8 cellular contexts compared by ENCODE assay signal in genomic region chr1:16175610-16176553, GRCh38. TPM values are rescaled to one million over a fixed set of nuclear protein-coding genes. Genes with fewer than 3 reads are reported as not detected.
A peak's percentile ranks its signal among the peaks of the same experiment; 100 is the strongest.
DNase-seq lines count a peak whose midpoint lies in the region; ATAC-seq, FAIRE-seq and TF ChIP-seq lines count a peak whose summit lies in the region.

No MANE protein-coding gene starts in this region.

- no peaks in the 10 kb centered on the region for H3K27me3 ChIP-seq in bronchial epithelial cell (ENCODE audit: control insufficient read depth, insufficient read depth, low read length)

- H3K4me3 Mint-ChIP-seq in activated naive CD4-positive, alpha-beta T cell treated with anti-CD3 and anti-CD28 coated beads, Interleukin-2, amount 50 U/mL, for 24 hours, result no peak overlapping the region

- H3K27me3 Mint-ChIP-seq in activated naive CD4-positive, alpha-beta T cell treated with anti-CD3 and anti-CD28 coated beads, Interleukin-2, amount 50 U/mL, for 24 hours, result no peaks in the 10 kb centered on the region

- no peaks in the 10 kb centered on the region for H3K36me3 Mint-ChIP-seq in activated naive CD4-positive, alpha-beta T cell treated with anti-CD3 and anti-CD28 coated beads, Interleukin-2, amount 50 U/mL, for 24 hours

- no peak for DNase-seq in activated naive CD4-positive, alpha-beta T cell treated with anti-CD3 and anti-CD28 coated beads, Interleukin-2, amount 50 U/mL, for 16 hours
- DNase-seq in bronchial epithelial cell (ENCODE audit: low read depth) (peak; percentile 58), left colon (peak; percentile 83 to 86), superior temporal gyrus (ENCODE audit: extremely low spot score) (peak; percentile 67), SKM-1 (lab: John Stamatoyannopoulos, UW; ENCODE audit: unreplicated experiment) (no peak), NCI-H1048 (lab: John Stamatoyannopoulos, UW) (no peak), GF-D8 (lab: John Stamatoyannopoulos, UW) (no peak)

- no peak for FAIRE-seq in bronchial epithelial cell (lab: Jason Lieb, UNC)

- no peaks in the 10 kb centered on the region for H3K4me1 Mint-ChIP-seq in activated naive CD4-positive, alpha-beta T cell treated with anti-CD3 and anti-CD28 coated beads, Interleukin-2, amount 50 U/mL, for 24 hours

- H3K4me3 ChIP-seq in bronchial epithelial cell (ENCODE audit: low read depth, low read length), result no peak overlapping the region

- intact Hi-C loops in left colon (cut with DNase I, micrococcal nuclease), result no loop called here

- TF ChIP-seq CTCF in bronchial epithelial cell (IDR thresholded peaks at IDR 0.05; ENCODE audit: insufficient read depth, low read length, severe bottlenecking), result no peak

- no peaks in the 10 kb centered on the region for H3K36me3 ChIP-seq in bronchial epithelial cell (ENCODE audit: control insufficient read depth, insufficient read depth, low read length)

- peak; percentile 19 for ATAC-seq in left colon

- H3K9me3 Mint-ChIP-seq in activated naive CD4-positive, alpha-beta T cell treated with anti-CD3 and anti-CD28 coated beads, Interleukin-2, amount 50 U/mL, for 24 hours, result no peaks in the 10 kb centered on the region

- peak overlapping the region; percentile 20 for H3K27ac Mint-ChIP-seq in activated naive CD4-positive, alpha-beta T cell treated with anti-CD3 and anti-CD28 coated beads, Interleukin-2, amount 50 U/mL, for 24 hours

RNA-seq across cellular contexts. Expression of gene EPHA2, which starts 20.0 kb away (rescaled TPM):
- total RNA-seq in bronchial epithelial cell (117 and 144 TPM in 2 replicates), left colon (10 to 100 TPM; 44.3 to 48.1 TPM)

RNA-seq across cellular contexts. Expression of gene ARHGEF19, which starts 36.6 kb away (rescaled TPM):
- total RNA-seq in bronchial epithelial cell (3.2 and 6.1 TPM in 2 replicates), left colon (10 to 100 TPM in 1 of 2 donors, 1 to 10 TPM in 1; 8.0 to 10.6 TPM)

Comparison
In these comparisons a context has a peak if more than half of its experiments do, and no peak if none do; other contexts are left out.
1. DNase-seq: peak in bronchial epithelial cell (single experiment), left colon (2 of 2) and superior temporal gyrus (single experiment); none in activated naive CD4-positive, alpha-beta T cell treated with anti-CD3 and anti-CD28 coated beads, Interleukin-2, amount 50 U/mL, for 16 hours (single experiment), SKM-1 (single experiment), NCI-H1048 (single experiment) and GF-D8 (single experiment).